Comparison of ENCODE assay signal across 27 cellular contexts in the genomic region with DNA sequence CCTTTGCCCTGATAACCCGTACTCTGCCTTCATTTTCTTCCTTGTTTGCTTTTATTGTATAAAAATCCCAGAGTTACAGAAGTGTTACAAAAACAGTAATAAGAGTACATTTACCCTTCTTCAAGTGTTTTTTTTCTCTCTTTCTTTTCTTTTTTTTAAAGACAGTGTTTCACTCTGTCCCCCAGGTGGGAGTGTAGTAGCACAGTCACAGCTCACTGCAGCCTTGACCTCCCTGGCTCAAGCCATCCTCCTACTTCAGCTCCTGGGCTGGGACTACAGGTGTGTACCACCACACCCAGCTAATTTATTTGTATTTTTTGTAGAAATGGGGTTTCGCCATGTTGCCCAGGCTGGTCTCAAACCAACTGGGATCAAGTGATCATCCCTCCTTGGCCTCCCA.
"Had no signal": no experiment of that assay in that cellular context is flagged by ENCODE, and none has a peak within 500 bp of the region (broad histone marks: within the 10 kb centered on the region; RNA-seq: fewer than 3 reads in every experiment).

No MANE protein-coding gene starts in this region.

- H3K9me3 ChIP-seq: SJCRH30, SK-N-SH had no signal

- H3K9me3 Mint-ChIP-seq: central memory CD8-positive, alpha-beta T cell had no signal

- H3K27ac Mint-ChIP-seq: activated CD4-positive, alpha-beta T cell treated with anti-CD3 and anti-CD28 coated beads, Interleukin-2, amount 10 ng/mL, durations not matched to agents 24 days and 14 days; activated CD8-positive, alpha-beta memory T cell treated with anti-CD3 and anti-CD28 coated beads, Interleukin-2, amount 10 ng/mL, durations not matched to agents 7 days and 5 days; activated naive CD8-positive, alpha-beta T cell; brain had no signal

- DNase-seq: activated CD4-positive, alpha-beta T cell treated with anti-CD3 and anti-CD28 coated beads for 1 hour; activated CD4-positive, alpha-beta T cell treated with anti-CD3 and anti-CD28 coated beads, Interleukin-2, amount 10 ng/mL, durations not matched to agents 24 days and 14 days; activated CD4-positive, alpha-beta T cell treated with anti-CD3 and anti-CD28 coated beads, Interleukin-2, amount 50 U/mL, for 48 hours; activated CD8-positive, alpha-beta memory T cell treated with anti-CD3 and anti-CD28 coated beads, Interleukin-2, amount 10 ng/mL, durations not matched to agents 7 days and 5 days; activated effector memory CD4-positive, alpha-beta T cell treated with anti-CD3 and anti-CD28 coated beads, Interleukin-2, amount 50 U/mL, for 16 hours; activated naive CD4-positive, alpha-beta T cell treated with Interleukin-2 at 50 U/mL for 16 hours; activated T-cell treated with anti-CD3 and anti-CD28 coated beads, Interleukin-2, amount 50 U/mL, for 4 hours; amygdala; KG1; NCI-H1092; NCI-H1417; NCI-H2029; NCI-H2107; NCI-H2171 treated with DMSO at 0.1 percent for 48 hours; NCI-H226; NCI-H526; NCI-H82; RPMI8226; SJCRH30; SK-N-SH; T-helper 1 cell; WERI-Rb-1 had no signal

- ATAC-seq: activated CD8-positive, alpha-beta memory T cell treated with anti-CD3 and anti-CD28 coated beads, Interleukin-2, amount 10 ng/mL, durations not matched to agents 7 days and 5 days; activated T-cell treated with anti-CD3 and anti-CD28 coated beads, Interleukin-2, amount 50 U/mL, for 4 hours; Panc1; Right ventricle myocardium inferior had no signal

- H3K9me2 ChIP-seq: SK-N-SH had no signal

- H3K36me3 ChIP-seq: SJCRH30, WERI-Rb-1 had no signal

- H3K9ac ChIP-seq: SK-N-SH had no signal

- H3K27ac ChIP-seq: SJCRH30, WERI-Rb-1 had no signal

- H3K4me1 Mint-ChIP-seq: activated CD4-positive, alpha-beta T cell treated with anti-CD3 and anti-CD28 coated beads, Interleukin-2, amount 10 ng/mL, durations not matched to agents 24 days and 14 days; activated CD8-positive, alpha-beta memory T cell treated with anti-CD3 and anti-CD28 coated beads, Interleukin-2, amount 10 ng/mL, durations not matched to agents 7 days and 5 days; central memory CD8-positive, alpha-beta T cell had no signal

- H3K4me2 ChIP-seq: SK-N-SH had no signal

- H3K27me3 ChIP-seq: SJCRH30 had no signal

- H3K27me3 Mint-ChIP-seq: activated CD4-positive, alpha-beta T cell treated with anti-CD3 and anti-CD28 coated beads, Interleukin-2, amount 10 ng/mL, durations not matched to agents 24 days and 14 days; activated CD8-positive, alpha-beta memory T cell treated with anti-CD3 and anti-CD28 coated beads, Interleukin-2, amount 10 ng/mL, durations not matched to agents 7 days and 5 days; activated naive CD8-positive, alpha-beta T cell; brain; central memory CD8-positive, alpha-beta T cell had no signal

- H3K4me3 Mint-ChIP-seq: activated CD4-positive, alpha-beta T cell treated with anti-CD3 and anti-CD28 coated beads, Interleukin-2, amount 10 ng/mL, durations not matched to agents 24 days and 14 days; activated CD8-positive, alpha-beta memory T cell treated with anti-CD3 and anti-CD28 coated beads, Interleukin-2, amount 10 ng/mL, durations not matched to agents 7 days and 5 days; activated naive CD8-positive, alpha-beta T cell; activated T-cell treated with anti-CD3 and anti-CD28 coated beads, Interleukin-2, amount 50 U/mL, for 4 hours; brain; central memory CD8-positive, alpha-beta T cell had no signal

- H3K4me3 ChIP-seq: SJCRH30 had no signal

- H3K4me1 ChIP-seq: SJCRH30 had no signal
